Comparison of ENCODE assay signal across 8 cellular contexts in the genomic region with DNA sequence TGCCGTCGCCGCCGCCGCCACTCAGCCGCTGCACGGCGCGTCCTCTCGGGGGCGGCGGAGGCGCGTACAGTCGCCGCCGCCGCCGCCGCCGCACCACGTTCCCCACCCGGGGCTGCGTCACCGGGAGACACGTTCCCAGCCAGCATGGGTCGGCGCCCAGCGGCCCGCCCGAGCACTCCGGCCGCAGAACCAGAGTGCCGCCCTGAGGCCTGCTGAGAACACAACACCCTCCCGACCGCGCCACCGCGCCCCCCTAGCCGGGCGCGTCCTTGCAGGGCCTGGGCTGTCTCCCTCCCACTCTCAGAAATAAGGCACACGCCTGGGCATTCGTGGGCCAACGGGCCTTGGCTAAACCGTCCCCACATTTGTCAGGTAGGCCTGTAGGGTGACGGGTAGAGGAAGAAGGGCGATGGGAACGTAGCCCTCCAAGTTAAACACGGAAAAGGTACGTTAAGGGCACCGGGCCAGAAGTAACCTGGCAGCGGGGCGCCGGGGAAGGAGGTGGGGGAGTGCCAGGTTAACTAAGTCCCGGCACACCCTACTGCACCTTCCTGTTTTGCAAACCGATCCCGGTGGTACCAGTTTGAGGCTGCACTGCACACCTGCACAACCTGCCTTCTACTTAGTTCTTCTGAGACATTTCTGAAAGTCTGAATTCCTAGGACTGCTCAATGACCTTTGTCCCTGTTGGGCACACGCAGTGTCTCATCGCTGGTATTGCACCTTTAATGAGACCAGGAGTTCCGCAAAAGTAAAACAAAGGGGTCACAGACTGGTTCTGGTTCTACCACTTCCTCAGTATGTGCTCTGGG. TPM values are rescaled to one million over a fixed set of nuclear protein-coding genes. Genes with fewer than 3 reads are reported as not detected.
DNase-seq lines count a peak whose midpoint lies in the region; ATAC-seq and TF ChIP-seq lines count a peak whose summit lies in the region.

Gene MAP4K5 (minus strand): TSS at position 68 of the 812 bp plus-strand sequence. CDS start 520 bp downstream, outside the sequence.

- CTCF ChIA-PET in CD4-positive, alpha-beta T cell (lab: Charles Lee) = interaction anchor here (0.8 to 1.4 kb wide), 6 partner anchors 11 to 908 kb away, joined by 3 to 9 read pairs (median 4); partner anchors contain the start of gene VCPKMT
- CTCF ChIA-PET in activated CD4-positive, alpha-beta memory T cell treated with anti-CD3 and anti-CD28 coated beads for 36 hours (lab: Charles Lee) = interaction anchor here (0.6 to 2.9 kb wide), 11 partner anchors 10 to 437 kb away, joined by 3 to 34 read pairs (median 4); partner anchors contain the start of genes DMAC2L and L2HGDH

- H3K27ac Mint-ChIP-seq in CD4-positive, alpha-beta T cell = peak within 1 kb of the TSS; percentile 86
- peak within 1 kb of the TSS; percentile 58 for H3K27ac Mint-ChIP-seq in activated CD4-positive, alpha-beta memory T cell treated with anti-CD3 and anti-CD28 coated beads for 36 hours

- peak in 1 of 2 donors; percentile 16 for TF ChIP-seq POLR2A in lower leg skin (IDR thresholded peaks at IDR 0.05)

- intact Hi-C loops in CD4-positive, alpha-beta T cell (cut with DNase I, micrococcal nuclease) = loop anchor here (1.0 to 5.0 kb wide), 6 partner anchors 211 to 900 kb away; partner anchors contain the start of genes VCPKMT (in 2 of the 2), DMAC2L (in 1 of the 2), L2HGDH (in 1 of the 2) and NEMF (in 1 of the 2)
- intact Hi-C loops in activated CD4-positive, alpha-beta memory T cell treated with anti-CD3 and anti-CD28 coated beads for 36 hours (cut with micrococcal nuclease) = loop anchor here (1.0 to 5.0 kb wide), 9 partner anchors 11 to 898 kb away; partner anchors contain the start of genes CDKL1, NEMF and VCPKMT
- intact Hi-C loops in dorsolateral prefrontal cortex (cut with DNase I) (loop anchor here (1.0 to 10.0 kb wide), 8 partner anchors 136 to 670 kb away; partner anchors contain the start of genes CDKL1 (in 1 of the 2), DMAC2L (in 1 of the 2) and L2HGDH (in 1 of the 2)), lower leg skin (cut with DNase I; ENCODE audit: low total_unique reads) (loop anchor here (5.0 kb wide), 1 partner anchor 210 kb away; no protein-coding TSS in a partner anchor)

- H3K27me3 Mint-ChIP-seq in CD4-positive, alpha-beta T cell = no peaks in the 10 kb centered on the region
- no peaks in the 10 kb centered on the region for H3K27me3 Mint-ChIP-seq in activated CD4-positive, alpha-beta memory T cell treated with anti-CD3 and anti-CD28 coated beads for 36 hours

- H3K36me3 Mint-ChIP-seq in CD4-positive, alpha-beta T cell (ENCODE audit: low read depth) = peaks cover 9% of the 10 kb centered on the region
- H3K36me3 Mint-ChIP-seq in activated CD4-positive, alpha-beta memory T cell treated with anti-CD3 and anti-CD28 coated beads for 36 hours = peaks cover 1% of the 10 kb centered on the region

- 1 to 2% methylated on average over 38 to 49 of the region's 61 CpGs for WGBS in lower leg skin, 2 donors

- H3K9me3 ChIP-seq in CD4-positive, alpha-beta T cell (ENCODE audit: control insufficient read depth, low read length) = no peaks in the 10 kb centered on the region

- peak; percentile 77 to 90 (median 84) for DNase-seq in CD4-positive, alpha-beta T cell
- DNase-seq in NCI-H748 (lab: John Stamatoyannopoulos, UW; ENCODE audit: unreplicated experiment) = peak; percentile 94
- peak; percentile 91 for DNase-seq in activated CD4-positive, alpha-beta memory T cell treated with anti-CD3 and anti-CD28 coated beads for 36 hours
- DNase-seq in dorsolateral prefrontal cortex = peak; percentile 84 to 94 (median 92)
- DNase-seq in lower leg skin (ENCODE audit: low spot score in 2 of 2) = peak; percentile 87 to 98
- DNase-seq in stimulated activated CD4-positive, alpha-beta T cell treated with anti-CD3 and anti-CD28 coated beads, Interleukin-4, amount 100 ng/mL, for 4 hours = peak; percentile 86 to 89

- H3K4me3 ChIP-seq in dorsolateral prefrontal cortex (peak within 1 kb of the TSS; percentile 52 to 98 (median 91)), lower leg skin (ENCODE audit: low read depth, poor library complexity, severe bottlenecking) (peak within 1 kb of the TSS; percentile 93)

- no peaks in the 10 kb centered on the region for H3K27me3 ChIP-seq in CD4-positive, alpha-beta T cell (ENCODE audit: control insufficient read depth, insufficient read depth, low read length)
- H3K27me3 ChIP-seq in dorsolateral prefrontal cortex = no peaks in the 10 kb centered on the region

- peak within 1 kb of the TSS; percentile 57 for H3K27ac ChIP-seq in CD4-positive, alpha-beta T cell (ENCODE audit: low read depth, low read length)
- H3K27ac ChIP-seq in dorsolateral prefrontal cortex = peak within 1 kb of the TSS; percentile 76 to 99 (median 97)

- peak; percentile 92 for ATAC-seq in CD4-positive, alpha-beta T cell (ENCODE audit: poor library complexity)
- peak; percentile 92 for ATAC-seq in GM19395 (IDR thresholded peaks at IDR 0.05; ENCODE audit: unreplicated experiment)
- peak; percentile 88 for ATAC-seq in HG03558 (IDR thresholded peaks at IDR 0.05; ENCODE audit: extremely low read depth, unreplicated experiment)

- H3K4me1 Mint-ChIP-seq in CD4-positive, alpha-beta T cell (ENCODE audit: low read depth) = peaks cover 55% of the 10 kb centered on the region
- H3K4me1 Mint-ChIP-seq in activated CD4-positive, alpha-beta memory T cell treated with anti-CD3 and anti-CD28 coated beads for 36 hours (ENCODE audit: low read depth) = peaks cover 42% of the 10 kb centered on the region

- no peaks in the 10 kb centered on the region for H3K9me3 Mint-ChIP-seq in CD4-positive, alpha-beta T cell
- peaks cover 3% of the 10 kb centered on the region for H3K9me3 Mint-ChIP-seq in activated CD4-positive, alpha-beta memory T cell treated with anti-CD3 and anti-CD28 coated beads for 36 hours

- H3K4me3 Mint-ChIP-seq in CD4-positive, alpha-beta T cell = peak within 1 kb of the TSS; percentile 95
- H3K4me3 Mint-ChIP-seq in activated CD4-positive, alpha-beta memory T cell treated with anti-CD3 and anti-CD28 coated beads for 36 hours = peak within 1 kb of the TSS; percentile 85

- POLR2A ChIA-PET in CD4-positive, alpha-beta T cell (lab: Charles Lee) = interaction anchor here (1.0 to 2.3 kb wide), 4 partner anchors 10 to 670 kb away, joined by 4 to 14 read pairs (median 6); no protein-coding TSS in a partner anchor
- POLR2A ChIA-PET in activated CD4-positive, alpha-beta memory T cell treated with anti-CD3 and anti-CD28 coated beads for 36 hours (lab: Charles Lee) = interaction anchor here (0.6 to 1.5 kb wide), 2 partner anchors 10 to 212 kb away, joined by 3 to 7 read pairs; no protein-coding TSS in a partner anchor

- TF ChIP-seq CTCF in CD4-positive, alpha-beta T cell (IDR thresholded peaks at IDR 0.05) = peak; percentile 66
- TF ChIP-seq CTCF in dorsolateral prefrontal cortex (IDR thresholded peaks at IDR 0.05 in 54 of 56, conservative IDR thresholded peaks at IDR 0.05 in 2 of 56; ENCODE audit: low read depth in 1 of 56, partially characterized antibody in 56 of 56) (peak; percentile 72 to 99 (median 92)), lower leg skin (IDR thresholded peaks at IDR 0.05) (peak in 1 of 3 donors; percentile 58)

RNA-seq across cellular contexts. Expression of gene MAP4K5, which starts in this region (rescaled TPM):
- total RNA-seq in CD4-positive, alpha-beta T cell = 10 to 100 TPM; 32.4 to 34.5 TPM
- 10 to 100 TPM; 14.6 to 15.6 TPM for total RNA-seq in activated CD4-positive, alpha-beta memory T cell treated with anti-CD3 and anti-CD28 coated beads for 36 hours
- 100 to 1,000 TPM in 54 of 120 experiments, 10 to 100 TPM in 66; 52.1 to 233 (median 97.3) TPM for total RNA-seq in dorsolateral prefrontal cortex
- total RNA-seq in lower leg skin = 100 to 1,000 TPM; 119 to 292 (median 218) TPM

Comparison
In these comparisons a context has a peak if more than half of its experiments do, and no peak if none do; other contexts are left out.
1. Peak in every context shown above with its lines: DNase-seq, ATAC-seq, H3K4me3 ChIP-seq and H3K27ac ChIP-seq.